10 cellular contexts compared by ENCODE assay signal in the genomic region with DNA sequence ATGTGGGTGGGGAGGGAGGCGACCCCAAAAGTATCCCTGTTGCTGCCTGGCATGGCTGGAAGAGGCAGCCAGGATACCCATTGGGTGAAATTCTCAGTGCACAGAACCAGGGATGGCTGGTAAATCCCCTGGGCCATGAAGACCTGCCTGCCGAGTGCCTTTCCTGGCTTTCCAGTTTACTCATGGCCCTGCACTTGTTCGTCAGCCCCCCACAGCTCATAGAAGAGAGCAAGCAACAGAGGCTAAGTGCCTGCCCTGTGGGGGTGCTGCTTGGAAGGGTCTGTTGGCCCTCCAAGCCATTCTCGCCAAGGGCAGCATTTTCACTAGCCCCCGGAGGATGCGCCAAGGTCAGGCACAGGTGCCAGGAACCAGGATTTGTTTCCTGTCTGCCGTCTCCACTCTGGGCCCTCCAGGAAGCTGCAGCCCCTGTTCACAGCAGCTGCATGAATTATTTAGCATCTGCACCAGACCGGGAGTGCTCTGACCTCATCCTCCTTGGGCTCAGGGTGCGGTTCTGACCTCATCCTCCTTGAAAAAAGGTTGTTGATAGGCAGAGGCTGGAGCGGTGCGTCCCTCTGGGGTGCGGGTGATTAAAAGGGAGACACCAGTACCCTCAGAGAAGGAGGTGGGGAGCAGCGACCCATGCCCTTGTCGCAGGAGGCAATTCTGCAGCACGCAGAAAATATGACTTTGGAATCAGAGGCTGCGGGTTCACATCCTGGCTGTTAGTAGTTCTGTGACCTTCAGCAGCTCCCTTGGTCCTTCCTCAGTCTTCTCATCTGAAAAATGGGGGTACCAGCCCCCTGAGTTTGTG. TPM values are rescaled to one million over a fixed set of nuclear protein-coding genes. Genes with fewer than 3 reads are reported as not detected.
DNase-seq lines count a peak whose midpoint lies in the region; ATAC-seq and TF ChIP-seq lines count a peak whose summit lies in the region.
"Had no signal": no experiment of that assay in that cellular context is flagged by ENCODE, and none has a peak within 500 bp of the region (broad histone marks: within the 10 kb centered on the region; RNA-seq: fewer than 3 reads in every experiment).

No MANE protein-coding gene starts in this region.

- no peak overlapping the region for H3K4me3 Mint-ChIP-seq in HFFc6

- H3K4me1 Mint-ChIP-seq in HFFc6 (ENCODE audit: low read depth), result no peaks in the 10 kb centered on the region

- no peak overlapping the region for H3K27ac Mint-ChIP-seq in HFFc6

- no peak for TF ChIP-seq POLR2A in esophagus squamous epithelium (IDR thresholded peaks at IDR 0.05)

- peaks cover 15% of the 10 kb centered on the region for H3K9me3 Mint-ChIP-seq in HFFc6

- peak; percentile 38 for DNase-seq in DMS79 treated with DMSO at 0.1 percent for 48 hours (lab: John Stamatoyannopoulos, UW)
- DNase-seq in NCI-H2196 treated with DMSO at 0.1 percent for 48 hours (lab: John Stamatoyannopoulos, UW; ENCODE audit: unreplicated experiment), result peak; percentile 21
- no peak for DNase-seq in esophagus squamous epithelium (lab: John Stamatoyannopoulos, UW)
- no peak for DNase-seq in psoas muscle
- no peak for DNase-seq in NCI-H1436 (lab: John Stamatoyannopoulos, UW)
- no peak for DNase-seq in hepatic stellate cell (ENCODE audit: low spot score)
- DNase-seq in SKM-1 (lab: John Stamatoyannopoulos, UW; ENCODE audit: unreplicated experiment), result no peak
- DNase-seq in HFFc6, result no peak
- DNase-seq: NCI-H1436 treated with DMSO at 0.1 percent for 48 hours had no signal

- ATAC-seq in psoas muscle, result no peak

- intact Hi-C loops in esophagus squamous epithelium (cut with DNase I), result no loop called here
- intact Hi-C loops in psoas muscle (cut with DNase I), result loop anchor here in 1 of 2 donors (5.0 to 10.0 kb wide), 2 partner anchors 35 to 237 kb away; a partner anchor contains a TSS

- H3K36me3 ChIP-seq in esophagus squamous epithelium, result peaks cover 0 to 7% (median 0%) of the 10 kb centered on the region in 3 donors
- peaks cover 0 to 12% of the 10 kb centered on the region in 2 donors for H3K36me3 ChIP-seq in psoas muscle (ENCODE audit: insufficient read depth in 1 of 2, low read depth in 1 of 2)

- no peaks in the 10 kb centered on the region for H3K36me3 Mint-ChIP-seq in HFFc6 (ENCODE audit: low read depth)

- H3K27me3 ChIP-seq in esophagus squamous epithelium (peaks cover 0 to 17% (median 0%) of the 10 kb centered on the region in 4 donors), psoas muscle (ENCODE audit: insufficient read depth in 3 of 3, low read length in 2 of 3) (no peaks in the 10 kb centered on the region)

- TF ChIP-seq CTCF in esophagus squamous epithelium (IDR thresholded peaks at IDR 0.05) (no peak), psoas muscle (IDR thresholded peaks at IDR 0.05) (no peak), HFFc6 (IDR thresholded peaks at IDR 0.05) (no peak)

- H3K27me3 Mint-ChIP-seq in HFFc6 (ENCODE audit: insufficient read depth), result peaks cover 9% of the 10 kb centered on the region; the same call in 1 of the 2 replicates

- peaks cover 21 to 46% (median 31%) of the 10 kb centered on the region in 3 donors for H3K4me1 ChIP-seq in esophagus squamous epithelium
- peaks cover 65% of the 10 kb centered on the region for H3K4me1 ChIP-seq in psoas muscle

- WGBS in esophagus squamous epithelium, 2 donors, result 48 to 66% methylated on average over 2 to 8 of the region's 16 CpGs
- WGBS in psoas muscle, 3 donors, result 36 to 58% (median 41%) methylated on average over 16 of the region's 16 CpGs

- no peaks in the 10 kb centered on the region for H3K9me3 ChIP-seq in esophagus squamous epithelium
- H3K9me3 ChIP-seq in psoas muscle, result no peaks in the 10 kb centered on the region

- H3K27ac ChIP-seq in esophagus squamous epithelium (peak overlapping the region in 3 of 4 donors; percentile 70 to 80 (median 73)), psoas muscle (peak overlapping the region; percentile 86)

- no peak overlapping the region for H3K4me3 ChIP-seq in esophagus squamous epithelium
- no peak overlapping the region for H3K4me3 ChIP-seq in psoas muscle
- H3K4me3 ChIP-seq: lung had no signal

RNA-seq across cellular contexts. Expression of a gene that starts 14.2 kb away (rescaled TPM):
- total RNA-seq in esophagus squamous epithelium, result 10 to 100 TPM in 1 of 4 donors, 1 to 10 TPM in 2, under 1 TPM in 1; 0.88 to 19.6 (median 2.8) TPM
- 1 to 10 TPM in 2 of 4 donors, under 1 TPM in 2; 0.54 to 2.4 (median 1.2) TPM for total RNA-seq in psoas muscle
- polyA plus RNA-seq in psoas muscle, result under 1 TPM; 0.29 to 0.69 (median 0.38) TPM
- not detected for total RNA-seq in HFFc6 (2021; fragmentation: NEBNext Ultra II Directional; extraction: Animal tissue kit (Norgen Biotek cat#: 25700))

RNA-seq across cellular contexts. Expression of a gene that starts 20.3 kb away (rescaled TPM):
- 10 to 100 TPM in 2 of 4 donors, 1 to 10 TPM in 2; 6.3 to 21.6 (median 11.7) TPM for total RNA-seq in esophagus squamous epithelium
- total RNA-seq in psoas muscle, result 100 to 1,000 TPM in 2 of 4 donors, 10 to 100 TPM in 2; 57.0 to 123 (median 97.7) TPM
- polyA plus RNA-seq in psoas muscle, result 10 to 100 TPM; 42.9 to 47.7 (median 44.8) TPM
- total RNA-seq in HFFc6 (2021; fragmentation: NEBNext Ultra II Directional; extraction: Animal tissue kit (Norgen Biotek cat#: 25700)), result not detected

Comparison
In these comparisons a context has a peak if more than half of its experiments do, and no peak if none do; other contexts are left out.
1. DNase-seq: peak in DMS79 treated with DMSO at 0.1 percent for 48 hours (single experiment) and NCI-H2196 treated with DMSO at 0.1 percent for 48 hours (single experiment); none in esophagus squamous epithelium (single experiment), psoas muscle (0 of 2), NCI-H1436 (single experiment), hepatic stellate cell (single experiment), SKM-1 (single experiment) and HFFc6 (single experiment).
2. RNA of a gene that starts 20.3 kb away (total RNA-seq): 57.0 to 123 TPM in psoas muscle and 6.3 to 21.6 TPM in esophagus squamous epithelium; not detected in HFFc6; every median in the first group is over 4 times any median in the second.